Comparison of ENCODE assay signal across 35 cellular contexts in genomic region chr10:133104972-133105495, GRCh38. TPM values are rescaled to one million over a fixed set of nuclear protein-coding genes. Genes with fewer than 3 reads are reported as not detected.
"Had no signal": no experiment of that assay in that cellular context is flagged by ENCODE, and none has a peak within 500 bp of the region (broad histone marks: within the 10 kb centered on the region; RNA-seq: fewer than 3 reads in every experiment).

No MANE protein-coding gene starts in this region.

- H3K27ac ChIP-seq: ascending aorta, breast epithelium, cardiac muscle cell, colonic mucosa, epithelial cell of prostate, esophagus squamous epithelium, gastroesophageal sphincter, heart right ventricle had no signal

- H3K27ac Mint-ChIP-seq: activated CD4-positive, alpha-beta memory T cell treated with anti-CD3 and anti-CD28 coated beads for 36 hours; activated CD8-positive, alpha-beta memory T cell treated with anti-CD3 and anti-CD28 coated beads, Interleukin-2, amount 10 ng/mL, durations not matched to agents 7 days and 5 days; activated CD8-positive, alpha-beta T cell treated with anti-CD3 and anti-CD28 coated beads, Interleukin-2, amount 10 ng/mL, durations not matched to agents 7 days and 5 days; activated naive CD4-positive, alpha-beta T cell treated with anti-CD3 and anti-CD28 coated beads, Interleukin-2, amount 10 ng/mL, durations not matched to agents 7 days and 5 days; activated naive CD4-positive, alpha-beta T cell treated with anti-CD3 and anti-CD28 coated beads, Interleukin-2, amount 50 U/mL, for 72 hours; activated naive CD8-positive, alpha-beta T cell treated with anti-CD3 and anti-CD28 coated beads, Interleukin-2, amount 10 ng/mL, durations not matched to agents 7 days and 5 days; activated T-cell treated with anti-CD3 and anti-CD28 coated beads, Interleukin-2, amount 50 U/mL, for 24 hours; activated T-cell treated with anti-CD3 and anti-CD28 coated beads, Interleukin-2, amount 50 U/mL, for 72 hours had no signal

- H3K4me3 Mint-ChIP-seq: activated CD4-positive, alpha-beta memory T cell treated with anti-CD3 and anti-CD28 coated beads for 36 hours; activated CD8-positive, alpha-beta memory T cell treated with anti-CD3 and anti-CD28 coated beads, Interleukin-2, amount 10 ng/mL, durations not matched to agents 7 days and 5 days; activated CD8-positive, alpha-beta T cell treated with anti-CD3 and anti-CD28 coated beads, Interleukin-2, amount 10 ng/mL, durations not matched to agents 7 days and 5 days; activated naive CD4-positive, alpha-beta T cell treated with anti-CD3 and anti-CD28 coated beads, Interleukin-2, amount 10 ng/mL, durations not matched to agents 7 days and 5 days; activated naive CD8-positive, alpha-beta T cell treated with anti-CD3 and anti-CD28 coated beads, Interleukin-2, amount 10 ng/mL, durations not matched to agents 7 days and 5 days; activated T-cell treated with anti-CD3 and anti-CD28 coated beads, Interleukin-2, amount 50 U/mL, for 24 hours; brain had no signal

- FAIRE-seq: endometrium, endothelial cell of umbilical vein had no signal

- ATAC-seq: activated CD8-positive, alpha-beta memory T cell treated with anti-CD3 and anti-CD28 coated beads, Interleukin-2, amount 10 ng/mL, durations not matched to agents 7 days and 5 days; activated CD8-positive, alpha-beta T cell treated with anti-CD3 and anti-CD28 coated beads, Interleukin-2, amount 10 ng/mL, durations not matched to agents 7 days and 5 days; activated naive CD4-positive, alpha-beta T cell treated with anti-CD3 and anti-CD28 coated beads, Interleukin-2, amount 50 U/mL, for 72 hours; activated T-cell treated with anti-CD3 and anti-CD28 coated beads, Interleukin-2, amount 50 U/mL, for 72 hours; gastroesophageal sphincter; heart right ventricle had no signal

- H3K27me3 Mint-ChIP-seq: brain had no signal

- H3K9me3 ChIP-seq: colonic mucosa had no signal

- H3K4me1 ChIP-seq: ascending aorta, breast epithelium, colonic mucosa, gastroesophageal sphincter had no signal

- DNase-seq: activated CD4-positive, alpha-beta memory T cell treated with anti-CD3 and anti-CD28 coated beads for 36 hours; activated CD4-positive, alpha-beta T cell treated with anti-CD3 and anti-CD28 coated beads for 1 hour; activated CD4-positive, alpha-beta T cell treated with anti-CD3 and anti-CD28 coated beads for 48 hours; activated CD8-positive, alpha-beta memory T cell treated with anti-CD3 and anti-CD28 coated beads, Interleukin-2, amount 10 ng/mL, durations not matched to agents 7 days and 5 days; activated CD8-positive, alpha-beta memory T cell treated with anti-CD3 and anti-CD28 coated beads, Interleukin-2, amount 50 U/mL, for 4 hours; activated CD8-positive, alpha-beta T cell treated with anti-CD3 and anti-CD28 coated beads, Interleukin-2, amount 10 ng/mL, durations not matched to agents 7 days and 5 days; activated gamma-delta T cell; activated naive CD4-positive, alpha-beta T cell; activated naive CD4-positive, alpha-beta T cell treated with anti-CD3 and anti-CD28 coated beads, Interleukin-2, amount 10 ng/mL, durations not matched to agents 7 days and 5 days; activated naive CD8-positive, alpha-beta T cell treated with anti-CD3 and anti-CD28 coated beads, Interleukin-2, amount 10 ng/mL, durations not matched to agents 7 days and 5 days; activated T-cell treated with anti-CD3 and anti-CD28 coated beads, Interleukin-2, amount 50 U/mL, for 24 hours; activated T-cell treated with anti-CD3 and anti-CD28 coated beads, Interleukin-2, amount 50 U/mL, for 72 hours; central memory CD4-positive, alpha-beta T cell; cerebellar nuclear complex; colonic mucosa; effector CD8-positive, alpha-beta T cell; esophagus squamous epithelium; foreskin melanocyte; heart right ventricle; T-helper 2 cell had no signal

- H3K36me3 Mint-ChIP-seq: activated CD4-positive, alpha-beta memory T cell treated with anti-CD3 and anti-CD28 coated beads for 36 hours; activated naive CD8-positive, alpha-beta T cell treated with anti-CD3 and anti-CD28 coated beads, Interleukin-2, amount 10 ng/mL, durations not matched to agents 7 days and 5 days had no signal

- H3K4me3 ChIP-seq: ascending aorta, breast epithelium, cardiac muscle cell, colonic mucosa, esophagus squamous epithelium, gastroesophageal sphincter, heart right ventricle had no signal

- H3K36me3 ChIP-seq: ascending aorta, breast epithelium, cardiac muscle cell, colonic mucosa, esophagus squamous epithelium, gastroesophageal sphincter, heart right ventricle had no signal

- H3K27me3 ChIP-seq: ascending aorta, colonic mucosa had no signal

- H3K4me1 Mint-ChIP-seq: activated CD8-positive, alpha-beta memory T cell treated with anti-CD3 and anti-CD28 coated beads, Interleukin-2, amount 10 ng/mL, durations not matched to agents 7 days and 5 days; activated naive CD4-positive, alpha-beta T cell treated with anti-CD3 and anti-CD28 coated beads, Interleukin-2, amount 10 ng/mL, durations not matched to agents 7 days and 5 days; activated naive CD8-positive, alpha-beta T cell treated with anti-CD3 and anti-CD28 coated beads, Interleukin-2, amount 10 ng/mL, durations not matched to agents 7 days and 5 days had no signal

RNA-seq across cellular contexts. Expression of gene ADGRA1, which starts 17.3 kb away (rescaled TPM):
- total RNA-seq: activated CD4-positive, alpha-beta memory T cell treated with anti-CD3 and anti-CD28 coated beads for 36 hours; activated CD8-positive, alpha-beta memory T cell treated with anti-CD3 and anti-CD28 coated beads for 36 hours; activated CD8-positive, alpha-beta memory T cell treated with anti-CD3 and anti-CD28 coated beads, Interleukin-2, amount 10 ng/mL, durations not matched to agents 7 days and 5 days; activated CD8-positive, alpha-beta T cell treated with anti-CD3 and anti-CD28 coated beads, Interleukin-2, amount 10 ng/mL, durations not matched to agents 7 days and 5 days; activated naive CD4-positive, alpha-beta T cell treated with anti-CD3 and anti-CD28 coated beads, Interleukin-2, amount 50 U/mL, for 72 hours; activated naive CD8-positive, alpha-beta T cell treated with anti-CD3 and anti-CD28 coated beads, Interleukin-2, amount 10 ng/mL, durations not matched to agents 7 days and 5 days; activated T-cell treated with anti-CD3 and anti-CD28 coated beads, Interleukin-2, amount 50 U/mL, for 72 hours; ascending aorta; colonic mucosa; dermis microvascular lymphatic vessel endothelial cell; endothelial cell of umbilical vein; esophagus squamous epithelium; fibroblast of lung; fibroblast of villous mesenchyme; glomerular endothelial cell; T-helper 1 cell treated with Interleukin-12 subunit alpha and Interleukin-12 subunit beta and Interleukin-4 antibody, amounts not matched to agents 30 ng/mL and 1 ng/mL, for 36 hours had no signal
- polyA plus RNA-seq: endothelial cell of umbilical vein, fibroblast of lung had no signal

RNA-seq across cellular contexts. Expression of gene KNDC1, which starts 55.0 kb away (rescaled TPM):
- total RNA-seq: endothelial cell of umbilical vein, glomerular endothelial cell had no signal
- polyA plus RNA-seq: endothelial cell of umbilical vein had no signal
